ENCODE assay signal across 24 cellular contexts in genomic region chr2:235549735-235550377, GRCh38.
"Had no signal": no experiment of that assay in that cellular context is flagged by ENCODE, and none has a peak within 500 bp of the region (broad histone marks: within the 10 kb centered on the region; RNA-seq: fewer than 3 reads in every experiment).

No MANE protein-coding gene starts in this region.

- H3K27me3 ChIP-seq: esophagus squamous epithelium, heart right ventricle, right atrium auricular region, tibial nerve, vagina had no signal

- FAIRE-seq: endometrium, islet of Langerhans had no signal

- H2AFZ ChIP-seq: parathyroid adenoma had no signal

- H3K4me3 ChIP-seq: esophagus squamous epithelium, heart right ventricle, lung, prostate gland, right atrium auricular region, thoracic aorta, tibial nerve, vagina had no signal

- DNase-seq: cortex of kidney; effector memory CD8-positive, alpha-beta T cell; erythroblast; esophagus squamous epithelium; foreskin melanocyte; glutamatergic neuron; heart right ventricle; hippocampal formation; kidney glomerular epithelial cell; left ventricle myocardium superior; natural killer cell; stimulated activated CD4-positive, alpha-beta T cell treated with anti-CD3 and anti-CD28 coated beads, Interleukin-2, amount 100 ng/mL, for 48 hours; stimulated activated naive B cell treated with anti-CD40 and anti-IgM and Interleukin-4, amounts not matched to agents 10 μg/mL and 1 μg/mL and 100 μg/mL, for 72 hours had no signal

- H3K36me3 ChIP-seq: esophagus squamous epithelium, heart right ventricle, neutrophil, prostate gland, right atrium auricular region, thoracic aorta, tibial nerve, vagina had no signal

- ATAC-seq: effector memory CD8-positive, alpha-beta T cell; heart right ventricle; left ventricle myocardium superior; natural killer cell; sciatic nerve; stimulated activated naive B cell treated with anti-CD40 and anti-IgM and Interleukin-4, amounts not matched to agents 10 μg/mL and 1 μg/mL and 100 μg/mL, for 72 hours had no signal

- H3K9ac ChIP-seq: parathyroid adenoma had no signal

- H3K27ac ChIP-seq: esophagus squamous epithelium, heart right ventricle, neutrophil, parathyroid adenoma, prostate gland, right atrium auricular region, thoracic aorta, tibial nerve, vagina had no signal

- H3K9me3 ChIP-seq: esophagus squamous epithelium, heart right ventricle, neutrophil, prostate gland, right atrium auricular region, thoracic aorta, tibial nerve, vagina had no signal
